In genomic region chr16:50692644-50692998, GRCh38 we compare ENCODE assay signal across 13 cellular contexts. TPM values are rescaled to one million over a fixed set of nuclear protein-coding genes. Genes with fewer than 3 reads are reported as not detected.
DNase-seq lines count a peak whose midpoint lies in the region; ATAC-seq and TF ChIP-seq lines count a peak whose summit lies in the region.
"Had no signal": no experiment of that assay in that cellular context is flagged by ENCODE, and none has a peak within 500 bp of the region (broad histone marks: within the 10 kb centered on the region; RNA-seq: fewer than 3 reads in every experiment).

No MANE protein-coding gene starts in this region.

- no peaks in the 10 kb centered on the region for H3F3A ChIP-seq in neural progenitor cell (ENCODE audit: low read depth)

- H3K9me3 ChIP-seq in NT2/D1 (ENCODE audit: insufficient read depth, low read length) (no peaks in the 10 kb centered on the region), neural progenitor cell (ENCODE audit: low read depth) (no peaks in the 10 kb centered on the region)

- H3K36me3 ChIP-seq in NT2/D1 (ENCODE audit: insufficient read depth, insufficient read length, low read length) (no peaks in the 10 kb centered on the region), neural progenitor cell (no peaks in the 10 kb centered on the region)

- no peak overlapping the region for H3K27ac Mint-ChIP-seq in activated CD8-positive, alpha-beta memory T cell treated with anti-CD3 and anti-CD28 coated beads, Interleukin-2, amount 10 ng/mL, durations not matched to agents 7 days and 5 days
- peak overlapping the region; percentile 36 for H3K27ac Mint-ChIP-seq in central memory CD8-positive, alpha-beta T cell (ENCODE audit: low read depth)
- H3K27ac Mint-ChIP-seq in neural progenitor cell = no peak overlapping the region

- H3K4me1 ChIP-seq in NT2/D1 (ENCODE audit: insufficient read depth, insufficient read length) = peaks cover 3% of the 10 kb centered on the region
- H3K4me1 ChIP-seq in neural progenitor cell = peaks cover 19% of the 10 kb centered on the region

- no peaks in the 10 kb centered on the region for H3K9me3 Mint-ChIP-seq in activated CD8-positive, alpha-beta memory T cell treated with anti-CD3 and anti-CD28 coated beads, Interleukin-2, amount 10 ng/mL, durations not matched to agents 7 days and 5 days (ENCODE audit: low read depth)
- H3K9me3 Mint-ChIP-seq in central memory CD8-positive, alpha-beta T cell = no peaks in the 10 kb centered on the region
- no peaks in the 10 kb centered on the region for H3K9me3 Mint-ChIP-seq in neural progenitor cell

- DNase-seq in activated CD8-positive, alpha-beta memory T cell treated with anti-CD3 and anti-CD28 coated beads, Interleukin-2, amount 10 ng/mL, durations not matched to agents 7 days and 5 days = no peak
- DNase-seq in activated CD8-positive, alpha-beta memory T cell treated with anti-CD3 and anti-CD28 coated beads, Interleukin-2, amount 50 U/mL, for 48 hours = no peak
- DNase-seq in NT2/D1 (ENCODE audit: low read depth, low spot score) = no peak
- DNase-seq in central memory CD8-positive, alpha-beta T cell (ENCODE audit: low spot score in 2 of 2) = no peak
- no peak for DNase-seq in neural progenitor cell (ENCODE audit: low spot score)
- no peak for DNase-seq in stimulated activated CD4-positive, alpha-beta T cell treated with anti-CD3 and anti-CD28 coated beads, Interleukin-4, amount 100 ng/mL, for 24 hours
- DNase-seq: hypothalamus, NCI-H1105, T1000 had no signal

- CTCF ChIA-PET in activated CD8-positive, alpha-beta memory T cell treated with anti-CD3 and anti-CD28 coated beads, Interleukin-2, amount 10 ng/mL, durations not matched to agents 7 days and 5 days (lab: Charles Lee) = no interaction called here

- H3K9ac ChIP-seq in NT2/D1 (ENCODE audit: insufficient read length, low read depth) (peak overlapping the region; percentile 72), neural progenitor cell (no peak overlapping the region)

- no peak for ATAC-seq in activated CD8-positive, alpha-beta memory T cell treated with anti-CD3 and anti-CD28 coated beads, Interleukin-2, amount 10 ng/mL, durations not matched to agents 7 days and 5 days
- ATAC-seq in central memory CD8-positive, alpha-beta T cell (replicated peaks; ENCODE audit: extremely low read depth, poor library complexity, severe bottlenecking) = no peak
- ATAC-seq in GM21390 (IDR thresholded peaks at IDR 0.05; ENCODE audit: unreplicated experiment) (no peak), HG03469 (IDR thresholded peaks at IDR 0.05; ENCODE audit: unreplicated experiment) (no peak)
- ATAC-seq: sciatic nerve had no signal

- H3K4me3 Mint-ChIP-seq in activated CD8-positive, alpha-beta memory T cell treated with anti-CD3 and anti-CD28 coated beads, Interleukin-2, amount 10 ng/mL, durations not matched to agents 7 days and 5 days = peak overlapping the region; percentile 69
- H3K4me3 Mint-ChIP-seq in central memory CD8-positive, alpha-beta T cell = peak overlapping the region; percentile 78
- H3K4me3 Mint-ChIP-seq in neural progenitor cell = peak overlapping the region; percentile 76

- H3K79me2 ChIP-seq in neural progenitor cell (ENCODE audit: low read depth) = no peaks in the 10 kb centered on the region

- H3K27me3 Mint-ChIP-seq in activated CD8-positive, alpha-beta memory T cell treated with anti-CD3 and anti-CD28 coated beads, Interleukin-2, amount 10 ng/mL, durations not matched to agents 7 days and 5 days = no peaks in the 10 kb centered on the region
- H3K27me3 Mint-ChIP-seq in central memory CD8-positive, alpha-beta T cell = no peaks in the 10 kb centered on the region
- peaks cover 22% of the 10 kb centered on the region for H3K27me3 Mint-ChIP-seq in neural progenitor cell (ENCODE audit: insufficient read depth, low read depth)

- no peak overlapping the region for H2AFZ ChIP-seq in neural progenitor cell (replicated peaks)

- H4K20me1 ChIP-seq in neural progenitor cell (ENCODE audit: low read depth) = no peaks in the 10 kb centered on the region

- H3K27me3 ChIP-seq in NT2/D1 (ENCODE audit: insufficient read depth, insufficient read length) = peaks cover 44% of the 10 kb centered on the region
- peaks cover 38% of the 10 kb centered on the region for H3K27me3 ChIP-seq in neural progenitor cell

- H3K4me3 ChIP-seq in NT2/D1 (ENCODE audit: insufficient read length, low read depth) = peak overlapping the region; percentile 32
- no peak overlapping the region for H3K4me3 ChIP-seq in neural progenitor cell

- peaks cover 50% of the 10 kb centered on the region for H3K4me1 Mint-ChIP-seq in activated CD8-positive, alpha-beta memory T cell treated with anti-CD3 and anti-CD28 coated beads, Interleukin-2, amount 10 ng/mL, durations not matched to agents 7 days and 5 days
- peaks cover 56% of the 10 kb centered on the region for H3K4me1 Mint-ChIP-seq in central memory CD8-positive, alpha-beta T cell
- peaks cover 19% of the 10 kb centered on the region for H3K4me1 Mint-ChIP-seq in neural progenitor cell

- H3K27ac ChIP-seq in neural progenitor cell = no peak overlapping the region

- peaks cover 5% of the 10 kb centered on the region for H3K36me3 Mint-ChIP-seq in activated CD8-positive, alpha-beta memory T cell treated with anti-CD3 and anti-CD28 coated beads, Interleukin-2, amount 10 ng/mL, durations not matched to agents 7 days and 5 days
- H3K36me3 Mint-ChIP-seq in central memory CD8-positive, alpha-beta T cell (ENCODE audit: insufficient read depth) = peaks cover 7% of the 10 kb centered on the region
- H3K36me3 Mint-ChIP-seq in neural progenitor cell = no peaks in the 10 kb centered on the region

- no peak for TF ChIP-seq CTCF in neural progenitor cell (IDR thresholded peaks at IDR 0.05)

- no peak overlapping the region for H3K4me2 ChIP-seq in neural progenitor cell

RNA-seq across cellular contexts. Expression of gene NOD2, which starts 0.8 kb away (rescaled TPM):
- 10 to 100 TPM in 1 of 2 experiments, 1 to 10 TPM in 1; 6.5 to 10.7 TPM for total RNA-seq in activated CD8-positive, alpha-beta memory T cell treated with anti-CD3 and anti-CD28 coated beads, Interleukin-2, amount 10 ng/mL, durations not matched to agents 7 days and 5 days
- total RNA-seq in neural progenitor cell (ENCODE audit: low replicate concordance) = 0.22 TPM in 1 of 2 replicates, not detected in the other

RNA-seq across cellular contexts. Expression of gene SNX20, which starts 11.5 kb away (rescaled TPM):
- 10 to 100 TPM; 60.0 to 72.1 TPM for total RNA-seq in activated CD8-positive, alpha-beta memory T cell treated with anti-CD3 and anti-CD28 coated beads, Interleukin-2, amount 10 ng/mL, durations not matched to agents 7 days and 5 days
- total RNA-seq in neural progenitor cell (ENCODE audit: low replicate concordance) = not detected in 2 replicates
- total RNA-seq: fibroblast of lung had no signal

RNA-seq across cellular contexts. Expression of gene CYLD, which starts 49.3 kb away (rescaled TPM):
- 100 to 1,000 TPM; 135 to 195 TPM for total RNA-seq in activated CD8-positive, alpha-beta memory T cell treated with anti-CD3 and anti-CD28 coated beads, Interleukin-2, amount 10 ng/mL, durations not matched to agents 7 days and 5 days
- total RNA-seq in neural progenitor cell (ENCODE audit: low replicate concordance) = 12.5 and 22.0 TPM in 2 replicates

Comparison
In these comparisons a context has a peak if more than half of its experiments do, and no peak if none do; other contexts are left out.
1. RNA of gene SNX20, which starts 11.5 kb away (total RNA-seq): 60.0 to 72.1 TPM in activated CD8-positive, alpha-beta memory T cell treated with anti-CD3 and anti-CD28 coated beads, Interleukin-2, amount 10 ng/mL, durations not matched to agents 7 days and 5 days; not detected in neural progenitor cell; every median in the first group is over 10 times any median in the second.
2. Peak in every context shown above with its lines, with median percentiles within 50 percentile points of each other: H3K4me3 Mint-ChIP-seq.